Comparison of ENCODE assay signal across 1 cellular context in the genomic region with DNA sequence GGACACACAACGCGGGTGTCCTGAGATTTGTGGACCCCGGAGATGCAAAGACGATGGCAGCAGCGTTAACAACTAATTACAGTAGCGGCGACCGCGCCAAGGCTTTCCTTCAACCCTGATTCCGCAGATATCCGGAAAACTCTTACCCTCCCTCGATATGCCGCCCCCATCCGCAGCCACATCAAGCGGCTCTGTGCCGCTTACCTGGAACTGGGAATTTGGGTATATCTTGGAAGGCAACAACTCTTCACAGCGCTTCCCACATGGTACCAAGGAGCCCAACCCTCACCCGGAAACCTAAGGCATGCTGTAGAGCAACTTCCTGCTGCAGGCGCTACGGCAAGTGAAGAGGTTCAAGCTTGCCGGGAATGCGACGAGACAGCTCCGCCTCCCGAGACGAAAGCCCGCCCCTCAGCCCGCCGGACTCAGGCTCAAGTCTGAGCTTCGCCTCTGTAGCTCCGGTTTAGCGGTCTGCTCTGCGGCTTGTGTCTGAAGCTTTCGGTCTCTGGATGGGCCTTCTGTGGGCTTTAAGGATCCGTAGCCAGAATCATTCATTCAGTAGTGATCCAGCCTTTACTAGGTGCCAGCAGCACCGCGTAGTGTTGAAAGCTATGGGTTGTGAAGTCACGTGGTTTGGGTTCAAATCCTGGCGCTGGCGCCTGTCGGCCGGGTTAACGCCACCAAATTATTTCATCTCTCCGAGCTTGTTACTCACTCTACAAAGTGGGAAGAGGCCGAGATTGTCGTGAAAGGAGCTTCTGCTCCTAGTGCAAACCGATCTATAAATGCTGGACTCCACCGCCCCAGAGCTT.
TF ChIP-seq lines count a peak whose summit lies in the region.

A gene with protein sequence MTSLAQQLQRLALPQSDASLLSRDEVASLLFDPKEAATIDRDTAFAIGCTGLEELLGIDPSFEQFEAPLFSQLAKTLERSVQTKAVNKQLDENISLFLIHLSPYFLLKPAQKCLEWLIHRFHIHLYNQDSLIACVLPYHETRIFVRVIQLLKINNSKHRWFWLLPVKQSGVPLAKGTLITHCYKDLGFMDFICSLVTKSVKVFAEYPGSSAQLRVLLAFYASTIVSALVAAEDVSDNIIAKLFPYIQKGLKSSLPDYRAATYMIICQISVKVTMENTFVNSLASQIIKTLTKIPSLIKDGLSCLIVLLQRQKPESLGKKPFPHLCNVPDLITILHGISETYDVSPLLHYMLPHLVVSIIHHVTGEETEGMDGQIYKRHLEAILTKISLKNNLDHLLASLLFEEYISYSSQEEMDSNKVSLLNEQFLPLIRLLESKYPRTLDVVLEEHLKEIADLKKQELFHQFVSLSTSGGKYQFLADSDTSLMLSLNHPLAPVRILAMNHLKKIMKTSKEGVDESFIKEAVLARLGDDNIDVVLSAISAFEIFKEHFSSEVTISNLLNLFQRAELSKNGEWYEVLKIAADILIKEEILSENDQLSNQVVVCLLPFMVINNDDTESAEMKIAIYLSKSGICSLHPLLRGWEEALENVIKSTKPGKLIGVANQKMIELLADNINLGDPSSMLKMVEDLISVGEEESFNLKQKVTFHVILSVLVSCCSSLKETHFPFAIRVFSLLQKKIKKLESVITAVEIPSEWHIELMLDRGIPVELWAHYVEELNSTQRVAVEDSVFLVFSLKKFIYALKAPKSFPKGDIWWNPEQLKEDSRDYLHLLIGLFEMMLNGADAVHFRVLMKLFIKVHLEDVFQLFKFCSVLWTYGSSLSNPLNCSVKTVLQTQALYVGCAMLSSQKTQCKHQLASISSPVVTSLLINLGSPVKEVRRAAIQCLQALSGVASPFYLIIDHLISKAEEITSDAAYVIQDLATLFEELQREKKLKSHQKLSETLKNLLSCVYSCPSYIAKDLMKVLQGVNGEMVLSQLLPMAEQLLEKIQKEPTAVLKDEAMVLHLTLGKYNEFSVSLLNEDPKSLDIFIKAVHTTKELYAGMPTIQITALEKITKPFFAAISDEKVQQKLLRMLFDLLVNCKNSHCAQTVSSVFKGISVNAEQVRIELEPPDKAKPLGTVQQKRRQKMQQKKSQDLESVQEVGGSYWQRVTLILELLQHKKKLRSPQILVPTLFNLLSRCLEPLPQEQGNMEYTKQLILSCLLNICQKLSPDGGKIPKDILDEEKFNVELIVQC (N-terminal part only) (minus strand): TSS at position 299 of the 812 bp plus-strand sequence. CDS start 421 bp downstream, outside the sequence.

TF ChIP-seq in IMR-90, 13 proteins besides CTCF, POLR2A, EP300 and RAD21 (continued from another document):
- TF ChIP-seq, protein P1, sequence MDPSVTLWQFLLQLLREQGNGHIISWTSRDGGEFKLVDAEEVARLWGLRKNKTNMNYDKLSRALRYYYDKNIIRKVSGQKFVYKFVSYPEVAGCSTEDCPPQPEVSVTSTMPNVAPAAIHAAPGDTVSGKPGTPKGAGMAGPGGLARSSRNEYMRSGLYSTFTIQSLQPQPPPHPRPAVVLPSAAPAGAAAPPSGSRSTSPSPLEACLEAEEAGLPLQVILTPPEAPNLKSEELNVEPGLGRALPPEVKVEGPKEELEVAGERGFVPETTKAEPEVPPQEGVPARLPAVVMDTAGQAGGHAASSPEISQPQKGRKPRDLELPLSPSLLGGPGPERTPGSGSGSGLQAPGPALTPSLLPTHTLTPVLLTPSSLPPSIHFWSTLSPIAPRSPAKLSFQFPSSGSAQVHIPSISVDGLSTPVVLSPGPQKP (IDR thresholded peaks at IDR 0.05; ENCODE audit: borderline replicate concordance, low read depth, low read length), result no peak
- TF ChIP-seq SMC3 (IDR thresholded peaks at IDR 0.05; ENCODE audit: low read depth, low read length), result no peak
- TF ChIP-seq RCOR1 (IDR thresholded peaks at IDR 0.05; ENCODE audit: insufficient replicate concordance, low read length), result peak; percentile 54
- no peak for TF ChIP-seq MAFK (IDR thresholded peaks at IDR 0.05; ENCODE audit: low read depth, low read length)
- TF ChIP-seq, protein P2, sequence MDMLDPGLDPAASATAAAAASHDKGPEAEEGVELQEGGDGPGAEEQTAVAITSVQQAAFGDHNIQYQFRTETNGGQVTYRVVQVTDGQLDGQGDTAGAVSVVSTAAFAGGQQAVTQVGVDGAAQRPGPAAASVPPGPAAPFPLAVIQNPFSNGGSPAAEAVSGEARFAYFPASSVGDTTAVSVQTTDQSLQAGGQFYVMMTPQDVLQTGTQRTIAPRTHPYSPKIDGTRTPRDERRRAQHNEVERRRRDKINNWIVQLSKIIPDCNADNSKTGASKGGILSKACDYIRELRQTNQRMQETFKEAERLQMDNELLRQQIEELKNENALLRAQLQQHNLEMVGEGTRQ (IDR thresholded peaks at IDR 0.05; ENCODE audit: low read depth, low read length), result peak; percentile 83
- TF ChIP-seq CEBPB (IDR thresholded peaks at IDR 0.05; ENCODE audit: low read depth, low read length), result peak; percentile 30; the same call in 1 of the 2 replicates
- no peak for TF ChIP-seq BHLHE40 (IDR thresholded peaks at IDR 0.05; ENCODE audit: low read depth, low read length)
- TF ChIP-seq RFX5 (IDR thresholded peaks at IDR 0.05; ENCODE audit: low read depth, low read length), result no peak
- TF ChIP-seq MXI1 (IDR thresholded peaks at IDR 0.05; ENCODE audit: borderline replicate concordance, low read depth, low read length), result peak; percentile 99
- TF ChIP-seq MAZ (IDR thresholded peaks at IDR 0.05; ENCODE audit: borderline replicate concordance, low read depth, low read length), result peak; percentile 60; the same call in 1 of the 2 replicates
